8 cellular contexts compared by ENCODE assay signal in genomic region chr17:8631554-8631877, GRCh38. TPM values are rescaled to one million over a fixed set of nuclear protein-coding genes. Genes with fewer than 3 reads are reported as not detected.
DNase-seq lines count a peak whose midpoint lies in the region; ATAC-seq, FAIRE-seq and TF ChIP-seq lines count a peak whose summit lies in the region.

No MANE protein-coding gene starts in this region.

- no peak for ATAC-seq in activated CD8-positive, alpha-beta memory T cell treated with anti-CD3 and anti-CD28 coated beads, Interleukin-2, amount 10 ng/mL, durations not matched to agents 7 days and 5 days
- no peak for ATAC-seq in activated naive CD8-positive, alpha-beta T cell treated with anti-CD3 and anti-CD28 coated beads, Interleukin-2, amount 10 ng/mL, durations not matched to agents 7 days and 5 days (ENCODE audit: low read depth)
- no peak for ATAC-seq in HG02970 (IDR thresholded peaks at IDR 0.05; ENCODE audit: low FRiP score, unreplicated experiment)
- ATAC-seq in GM21529 (IDR thresholded peaks at IDR 0.05; ENCODE audit: unreplicated experiment), result no peak

- peaks cover 60% of the 10 kb centered on the region for H3K27me3 Mint-ChIP-seq in activated CD8-positive, alpha-beta memory T cell treated with anti-CD3 and anti-CD28 coated beads, Interleukin-2, amount 10 ng/mL, durations not matched to agents 7 days and 5 days
- peaks cover 69% of the 10 kb centered on the region for H3K27me3 Mint-ChIP-seq in activated naive CD8-positive, alpha-beta T cell treated with anti-CD3 and anti-CD28 coated beads, Interleukin-2, amount 10 ng/mL, durations not matched to agents 7 days and 5 days

- no peak for FAIRE-seq in kidney (lab: Jason Lieb, UNC)

- DNase-seq in activated CD8-positive, alpha-beta memory T cell treated with anti-CD3 and anti-CD28 coated beads, Interleukin-2, amount 10 ng/mL, durations not matched to agents 7 days and 5 days, result no peak
- no peak for DNase-seq in activated CD8-positive, alpha-beta memory T cell treated with anti-CD3 and anti-CD28 coated beads for 24 hours
- DNase-seq in activated naive CD8-positive, alpha-beta T cell treated with anti-CD3 and anti-CD28 coated beads, Interleukin-2, amount 10 ng/mL, durations not matched to agents 7 days and 5 days, result no peak
- DNase-seq in kidney (no peak), DMS153 (lab: John Stamatoyannopoulos, UW) (no peak)

- CTCF ChIA-PET in activated CD8-positive, alpha-beta memory T cell treated with anti-CD3 and anti-CD28 coated beads, Interleukin-2, amount 10 ng/mL, durations not matched to agents 7 days and 5 days (lab: Charles Lee), result interaction anchor here (0.9 kb wide), 1 partner anchor 114 kb away, joined by 3 read pairs; no protein-coding TSS in a partner anchor

- H3K4me1 Mint-ChIP-seq in activated CD8-positive, alpha-beta memory T cell treated with anti-CD3 and anti-CD28 coated beads, Interleukin-2, amount 10 ng/mL, durations not matched to agents 7 days and 5 days, result peaks cover 4% of the 10 kb centered on the region
- H3K4me1 Mint-ChIP-seq in activated naive CD8-positive, alpha-beta T cell treated with anti-CD3 and anti-CD28 coated beads, Interleukin-2, amount 10 ng/mL, durations not matched to agents 7 days and 5 days, result peaks cover 12% of the 10 kb centered on the region

- WGBS in thymus, result 3% methylated on average over 13 of the region's 13 CpGs

- H3K9me3 ChIP-seq in kidney (ENCODE audit: control insufficient read depth in 1 of 2, low read length in 2 of 2) (no peaks in the 10 kb centered on the region), thymus (ENCODE audit: control insufficient read depth) (no peaks in the 10 kb centered on the region)

- no peaks in the 10 kb centered on the region for H3K36me3 ChIP-seq in kidney (ENCODE audit: control insufficient read depth in 1 of 2, insufficient read depth in 2 of 2, low read length in 2 of 2)
- no peaks in the 10 kb centered on the region for H3K36me3 ChIP-seq in thymus (ENCODE audit: control insufficient read depth, insufficient read depth)

- H3K4me3 ChIP-seq in kidney (ENCODE audit: low read length in 2 of 2), result peak overlapping the region; percentile 73 to 86
- H3K4me3 ChIP-seq in thymus (ENCODE audit: low read length), result peak overlapping the region; percentile 52

- H3K4me3 Mint-ChIP-seq in activated CD8-positive, alpha-beta memory T cell treated with anti-CD3 and anti-CD28 coated beads, Interleukin-2, amount 10 ng/mL, durations not matched to agents 7 days and 5 days, result peak overlapping the region; percentile 86
- H3K4me3 Mint-ChIP-seq in activated naive CD8-positive, alpha-beta T cell treated with anti-CD3 and anti-CD28 coated beads, Interleukin-2, amount 10 ng/mL, durations not matched to agents 7 days and 5 days, result peak overlapping the region; percentile 99

- POLR2A ChIA-PET in activated naive CD8-positive, alpha-beta T cell treated with anti-CD3 and anti-CD28 coated beads, Interleukin-2, amount 10 ng/mL, durations not matched to agents 7 days and 5 days (lab: Charles Lee), result interaction anchor here (0.5 kb wide), 1 partner anchor 35 kb away, joined by 3 read pairs; no protein-coding TSS in a partner anchor

- H3K9ac ChIP-seq in kidney (ENCODE audit: low read length in 2 of 2), result peak overlapping the region; percentile 69 to 83

- no peaks in the 10 kb centered on the region for H3K36me3 Mint-ChIP-seq in activated CD8-positive, alpha-beta memory T cell treated with anti-CD3 and anti-CD28 coated beads, Interleukin-2, amount 10 ng/mL, durations not matched to agents 7 days and 5 days
- no peaks in the 10 kb centered on the region for H3K36me3 Mint-ChIP-seq in activated naive CD8-positive, alpha-beta T cell treated with anti-CD3 and anti-CD28 coated beads, Interleukin-2, amount 10 ng/mL, durations not matched to agents 7 days and 5 days

- H3K9me3 Mint-ChIP-seq in activated CD8-positive, alpha-beta memory T cell treated with anti-CD3 and anti-CD28 coated beads, Interleukin-2, amount 10 ng/mL, durations not matched to agents 7 days and 5 days (ENCODE audit: low read depth), result no peaks in the 10 kb centered on the region
- H3K9me3 Mint-ChIP-seq in activated naive CD8-positive, alpha-beta T cell treated with anti-CD3 and anti-CD28 coated beads, Interleukin-2, amount 10 ng/mL, durations not matched to agents 7 days and 5 days, result no peaks in the 10 kb centered on the region

- intact Hi-C loops in kidney (cut with DNase I), result no loop called here

- H3K27ac ChIP-seq in kidney (ENCODE audit: low read depth in 2 of 2, low read length in 2 of 2), result peak overlapping the region; percentile 94
- H3K27ac ChIP-seq in thymus (ENCODE audit: low read depth), result peak overlapping the region; percentile 15

- TF ChIP-seq CTCF in kidney (IDR thresholded peaks at IDR 0.05; ENCODE audit: borderline replicate concordance, extremely low read depth, insufficient read depth), result no peak

- peaks cover 42% of the 10 kb centered on the region for H3K27me3 ChIP-seq in thymus (ENCODE audit: control insufficient read depth, insufficient read depth)

- H3K4me1 ChIP-seq in kidney (ENCODE audit: control insufficient read depth in 1 of 2, insufficient read depth in 1 of 2, low read depth in 1 of 2, low read length in 2 of 2), result peaks cover 9 to 13% of the 10 kb centered on the region in 2 donors
- peaks cover 13% of the 10 kb centered on the region for H3K4me1 ChIP-seq in thymus (ENCODE audit: control insufficient read depth, insufficient read depth, low read length)

- no peak overlapping the region for H3K27ac Mint-ChIP-seq in activated CD8-positive, alpha-beta memory T cell treated with anti-CD3 and anti-CD28 coated beads, Interleukin-2, amount 10 ng/mL, durations not matched to agents 7 days and 5 days
- no peak overlapping the region for H3K27ac Mint-ChIP-seq in activated naive CD8-positive, alpha-beta T cell treated with anti-CD3 and anti-CD28 coated beads, Interleukin-2, amount 10 ng/mL, durations not matched to agents 7 days and 5 days

RNA-seq across cellular contexts. Expression of gene MYH10, which starts 1.0 kb away (rescaled TPM):
- 10 to 100 TPM in 1 of 2 experiments, 1 to 10 TPM in 1; 8.1 to 30.4 TPM for total RNA-seq in activated CD8-positive, alpha-beta memory T cell treated with anti-CD3 and anti-CD28 coated beads, Interleukin-2, amount 10 ng/mL, durations not matched to agents 7 days and 5 days
- 10 to 100 TPM; 12.8 to 14.4 TPM for total RNA-seq in activated naive CD8-positive, alpha-beta T cell treated with anti-CD3 and anti-CD28 coated beads, Interleukin-2, amount 10 ng/mL, durations not matched to agents 7 days and 5 days
- 104 TPM for total RNA-seq in kidney
- polyA plus RNA-seq in kidney (ENCODE audit: insufficient read depth, low read depth, low replicate concordance) (23.6 TPM), thymus (4.2 TPM)
